ENCODE assay signal across 7 cellular contexts in the genomic region with DNA sequence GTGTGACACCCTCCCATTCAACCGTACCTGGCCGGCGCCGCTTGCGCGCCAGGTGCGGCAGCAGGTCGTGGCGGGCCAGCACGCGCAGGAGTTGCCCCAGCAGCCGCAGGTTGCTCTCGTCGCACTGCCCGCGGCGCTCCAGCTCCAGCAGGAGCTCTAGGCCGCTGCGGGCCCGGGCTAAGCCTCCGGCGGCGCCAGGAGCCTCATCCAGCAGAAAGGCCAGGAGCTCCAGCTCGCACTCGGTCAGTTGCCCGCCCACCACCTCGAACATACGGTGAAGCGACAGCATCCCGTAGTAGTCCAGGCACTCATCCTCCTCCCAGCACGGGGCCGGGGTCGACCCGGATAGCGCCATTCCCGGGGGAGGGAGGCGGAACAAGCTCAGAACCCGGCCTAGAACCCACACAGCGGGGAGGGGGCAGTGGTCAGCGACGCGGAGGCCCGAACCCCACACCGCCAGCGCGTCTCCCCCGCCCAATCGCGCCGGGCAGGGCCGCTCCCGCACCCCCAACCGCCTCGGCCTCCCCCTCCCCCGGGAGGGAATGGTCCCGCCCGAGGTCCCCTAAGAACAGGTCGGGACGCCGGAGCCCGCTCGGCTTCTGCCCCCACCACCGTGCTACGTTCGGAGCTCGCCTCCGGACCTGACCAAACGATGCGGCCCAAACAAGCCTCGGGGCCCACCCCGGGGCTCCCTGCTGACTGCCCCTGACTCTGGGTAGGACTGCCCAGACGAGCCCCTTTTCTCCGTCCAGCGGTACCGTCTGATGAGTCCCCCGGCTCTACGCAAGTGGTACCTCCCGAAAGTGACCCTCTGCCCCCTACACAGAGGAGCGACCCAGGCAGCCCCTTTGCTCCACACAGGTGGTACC. TPM values are rescaled to one million over a fixed set of nuclear protein-coding genes. Genes with fewer than 3 reads are reported as not detected.
DNase-seq lines count a peak whose midpoint lies in the region; ATAC-seq lines count a peak whose summit lies in the region.

No MANE protein-coding gene starts in this region.

- H3K4me3 Mint-ChIP-seq in central memory CD8-positive, alpha-beta T cell: peak overlapping the region; percentile 96

- no peaks in the 10 kb centered on the region for H3K9me3 ChIP-seq in SJSA1 (replicated peaks)

- H3K9me3 Mint-ChIP-seq in central memory CD8-positive, alpha-beta T cell: no peaks in the 10 kb centered on the region

- DNase-seq in SJSA1 (ENCODE audit: low read depth in 1 of 2, low spot score in 2 of 2) (no peak), T-helper 9 cell (no peak)
- peak in 1 of 2 donors; percentile 23 for DNase-seq in central memory CD8-positive, alpha-beta T cell (ENCODE audit: low spot score in 2 of 2)
- peak; percentile 44 for DNase-seq in stimulated activated CD4-positive, alpha-beta T cell treated with anti-CD3 and anti-CD28 coated beads, Interleukin-4, amount 100 ng/mL, for 1 hour

- peaks cover 25% of the 10 kb centered on the region for H3K4me1 ChIP-seq in SJSA1 (replicated peaks)

- H3K27ac ChIP-seq in SJSA1: no peak overlapping the region
- H3K27ac ChIP-seq in layer of hippocampus (ENCODE audit: low read depth, low read length): peak overlapping the region; percentile 99

- ATAC-seq in GM18498 (IDR thresholded peaks at IDR 0.05; ENCODE audit: unreplicated experiment) (peak; percentile 15), HG03103 (IDR thresholded peaks at IDR 0.05; ENCODE audit: low read depth, unreplicated experiment) (peak; percentile 5)
- ATAC-seq in central memory CD8-positive, alpha-beta T cell (replicated peaks; ENCODE audit: extremely low read depth, poor library complexity, severe bottlenecking): no peak

- H3K36me3 ChIP-seq in SJSA1: 0 out of 2 replicates have a peak, but pooled peaks cover 9% of the 10 kb centered on the region

- peaks cover 72% of the 10 kb centered on the region for H3K4me1 Mint-ChIP-seq in central memory CD8-positive, alpha-beta T cell

- H3K27me3 ChIP-seq in SJSA1 (replicated peaks) (no peaks in the 10 kb centered on the region), layer of hippocampus (ENCODE audit: control insufficient read depth, insufficient read depth, low read length) (no peaks in the 10 kb centered on the region)

- H3K27ac Mint-ChIP-seq in central memory CD8-positive, alpha-beta T cell (ENCODE audit: low read depth): peak overlapping the region; percentile 97

- H3K4me3 ChIP-seq in SJSA1: peak overlapping the region; percentile 50

- peaks cover 52% of the 10 kb centered on the region for H3K36me3 Mint-ChIP-seq in central memory CD8-positive, alpha-beta T cell (ENCODE audit: insufficient read depth)

- H3K27me3 Mint-ChIP-seq in central memory CD8-positive, alpha-beta T cell: no peaks in the 10 kb centered on the region

RNA-seq across cellular contexts. Expression of gene DEDD2, which starts 0.6 kb away (rescaled TPM):
- total RNA-seq in SJSA1 (2014; rRNA removed; shearing (Covaris generic)): 15.9 and 16.9 TPM in 2 replicates

RNA-seq across cellular contexts. Expression of gene ZNF526, which starts 3.2 kb away (rescaled TPM):
- 5.0 and 10.5 TPM in 2 replicates for total RNA-seq in SJSA1 (2014; rRNA removed; shearing (Covaris generic))

RNA-seq across cellular contexts. Expression of gene GSK3A, which starts 25.5 kb away (rescaled TPM):
- 23.2 and 26.7 TPM in 2 replicates for total RNA-seq in SJSA1 (2014; rRNA removed; shearing (Covaris generic))

RNA-seq across cellular contexts. Expression of gene ERF, which starts 38.0 kb away (rescaled TPM):
- total RNA-seq in SJSA1 (2014; rRNA removed; shearing (Covaris generic)): 11.0 and 32.6 TPM in 2 replicates

RNA-seq across cellular contexts. Expression of gene CIC, which starts 52.2 kb away (rescaled TPM):
- total RNA-seq in SJSA1 (2014; rRNA removed; shearing (Covaris generic)): 13.0 and 21.5 TPM in 2 replicates
